In genomic region chr16:1107141-1107540, GRCh38 we compare ENCODE assay signal across 4 cellular contexts. TPM values are rescaled to one million over a fixed set of nuclear protein-coding genes. Genes with fewer than 3 reads are reported as not detected.
"Had no signal": no experiment of that assay in that cellular context is flagged by ENCODE, and none has a peak within 500 bp of the region (broad histone marks: within the 10 kb centered on the region; RNA-seq: fewer than 3 reads in every experiment).

No MANE protein-coding gene starts in this region.

- ATAC-seq: GM12878 had no signal

- H3K4me3 ChIP-seq: GM12878 had no signal

- DNase-seq: GDM1, GF-D8 had no signal

RNA-seq across cellular contexts. Expression of gene C1QTNF8, which starts 11.1 kb away (rescaled TPM):
- total RNA-seq: GM12878 had no signal
- polyA plus RNA-seq: GM12878 had no signal

RNA-seq across cellular contexts. Expression of gene SSTR5, which starts 34.6 kb away (rescaled TPM):
- total RNA-seq: G401, GM12878 had no signal
- polyA plus RNA-seq: GM12878 had no signal
